1 cellular context compared by ENCODE assay signal in genomic region chr1:157198619-157199420, GRCh38.
TF ChIP-seq lines count a peak whose summit lies in the region.

No MANE protein-coding gene starts in this region.

TF ChIP-seq in GM23338, 12 proteins besides CTCF, POLR2A, EP300 and RAD21 (continued from another document):
- no peak for TF ChIP-seq REST (IDR thresholded peaks at IDR 0.05; ENCODE audit: unreplicated experiment)
- TF ChIP-seq JUNB (IDR thresholded peaks at IDR 0.05; ENCODE audit: unreplicated experiment) = no peak
- no peak for TF ChIP-seq ZNF331 (CRISPR knock-in tag; IDR thresholded peaks at IDR 0.05; ENCODE audit: low read depth)
- TF ChIP-seq EZH2 (IDR thresholded peaks at IDR 0.05; ENCODE audit: low read depth, unreplicated experiment) = no peak
- no peak for TF ChIP-seq POLR2AphosphoS5 (IDR thresholded peaks at IDR 0.05; ENCODE audit: low read depth)
- TF ChIP-seq, protein P1, sequence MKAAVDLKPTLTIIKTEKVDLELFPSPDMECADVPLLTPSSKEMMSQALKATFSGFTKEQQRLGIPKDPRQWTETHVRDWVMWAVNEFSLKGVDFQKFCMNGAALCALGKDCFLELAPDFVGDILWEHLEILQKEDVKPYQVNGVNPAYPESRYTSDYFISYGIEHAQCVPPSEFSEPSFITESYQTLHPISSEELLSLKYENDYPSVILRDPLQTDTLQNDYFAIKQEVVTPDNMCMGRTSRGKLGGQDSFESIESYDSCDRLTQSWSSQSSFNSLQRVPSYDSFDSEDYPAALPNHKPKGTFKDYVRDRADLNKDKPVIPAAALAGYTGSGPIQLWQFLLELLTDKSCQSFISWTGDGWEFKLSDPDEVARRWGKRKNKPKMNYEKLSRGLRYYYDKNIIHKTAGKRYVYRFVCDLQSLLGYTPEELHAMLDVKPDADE (IDR thresholded peaks at IDR 0.05) = no peak
- TF ChIP-seq NANOG (IDR thresholded peaks at IDR 0.05; ENCODE audit: borderline replicate concordance) = no peak
- TF ChIP-seq EZH2phosphoT487 (IDR thresholded peaks at IDR 0.05; ENCODE audit: unreplicated experiment) = no peak
- no peak for TF ChIP-seq CREB1 (CRISPR knock-in tag; IDR thresholded peaks at IDR 0.05; ENCODE audit: low read depth)
- no peak for TF ChIP-seq STAT1 (IDR thresholded peaks at IDR 0.05; ENCODE audit: unreplicated experiment)
